8 cellular contexts compared by ENCODE assay signal in genomic region chr1:172359531-172359991, GRCh38.
DNase-seq lines count a peak whose midpoint lies in the region; ATAC-seq and TF ChIP-seq lines count a peak whose summit lies in the region.

No MANE protein-coding gene starts in this region.

- H3K4me1 ChIP-seq in naive thymus-derived CD4-positive, alpha-beta T cell (ENCODE audit: control insufficient read depth in 2 of 2, insufficient read depth in 2 of 2, low read length in 2 of 2), result peaks cover 25 to 40% of the 10 kb centered on the region in 2 donors

- H3K4me3 Mint-ChIP-seq in naive thymus-derived CD4-positive, alpha-beta T cell, result peak overlapping the region in 5 of 10 donors; percentile 70 to 73 (median 72)

- H3K27ac ChIP-seq in brain microvascular endothelial cell, result peak overlapping the region; percentile 94
- H3K27ac ChIP-seq in naive thymus-derived CD4-positive, alpha-beta T cell (ENCODE audit: low read depth, low read length), result peak overlapping the region; percentile 58

- no peak for TF ChIP-seq CTCF in brain microvascular endothelial cell (IDR thresholded peaks at IDR 0.05; ENCODE audit: low read depth, low read length, missing control alignments)
- TF ChIP-seq CTCF in omental fat pad (IDR thresholded peaks at IDR 0.05), result no peak

- intact Hi-C loops in naive thymus-derived CD4-positive, alpha-beta T cell (cut with micrococcal nuclease), result loop anchor here (2.0 to 10.0 kb wide), 3 partner anchors 69 to 175 kb away; no protein-coding TSS in a partner anchor

- H3K36me3 Mint-ChIP-seq in naive thymus-derived CD4-positive, alpha-beta T cell, result no peaks in the 10 kb centered on the region

- H3K4me1 Mint-ChIP-seq in naive thymus-derived CD4-positive, alpha-beta T cell, result peaks cover 0 to 56% (median 28%) of the 10 kb centered on the region in 7 donors

- no peak overlapping the region for H3K4me3 ChIP-seq in brain microvascular endothelial cell (ENCODE audit: low read depth, low read length)
- no peak overlapping the region for H3K4me3 ChIP-seq in naive thymus-derived CD4-positive, alpha-beta T cell (ENCODE audit: low read length)

- H3K27ac Mint-ChIP-seq in naive thymus-derived CD4-positive, alpha-beta T cell, result peak overlapping the region; percentile 67 to 93 (median 90)

- H3K9me3 Mint-ChIP-seq in naive thymus-derived CD4-positive, alpha-beta T cell, result no peaks in the 10 kb centered on the region

- no peaks in the 10 kb centered on the region for H3K27me3 Mint-ChIP-seq in naive thymus-derived CD4-positive, alpha-beta T cell

- ATAC-seq in naive thymus-derived CD4-positive, alpha-beta T cell, result no peak
- ATAC-seq in HG03432 (IDR thresholded peaks at IDR 0.05; ENCODE audit: unreplicated experiment) (no peak), omental fat pad (ENCODE audit: low FRiP score) (no peak)

- CTCF ChIA-PET in naive thymus-derived CD4-positive, alpha-beta T cell (lab: Charles Lee), result interaction anchor here (0.6 to 2.1 kb wide), 3 partner anchors 16 to 338 kb away, joined by 3 to 13 read pairs (median 3); no protein-coding TSS in a partner anchor

- no peaks in the 10 kb centered on the region for H3K36me3 ChIP-seq in brain microvascular endothelial cell (replicated peaks)
- no peaks in the 10 kb centered on the region for H3K36me3 ChIP-seq in naive thymus-derived CD4-positive, alpha-beta T cell (ENCODE audit: control insufficient read depth in 2 of 3, insufficient read depth in 3 of 3, low read length in 3 of 3)

- POLR2A ChIA-PET in naive thymus-derived CD4-positive, alpha-beta T cell (lab: Charles Lee), result interaction anchor here (0.6 to 2.7 kb wide), 10 partner anchors 9 to 261 kb away, joined by 3 to 15 read pairs (median 4); no protein-coding TSS in a partner anchor

- H3K9me3 ChIP-seq in naive thymus-derived CD4-positive, alpha-beta T cell (ENCODE audit: control insufficient read depth in 2 of 3, low read length in 3 of 3), result no peaks in the 10 kb centered on the region

- in situ Hi-C loops in brain microvascular endothelial cell (cut with HindIII; ENCODE audit: low pct_ligation_motif_present, low sequenced_read_pairs), result no loop called here

- DNase-seq in DMS153 (lab: John Stamatoyannopoulos, UW) (peak; percentile 84), NCI-H2081 treated with DMSO at 0.1 percent for 48 hours (lab: John Stamatoyannopoulos, UW) (peak; percentile 48), brain microvascular endothelial cell (no peak), NCI-H187 (lab: John Stamatoyannopoulos, UW) (no peak), NCI-H1930 (lab: John Stamatoyannopoulos, UW) (no peak), omental fat pad (ENCODE audit: low spot score) (no peak)
- DNase-seq in naive thymus-derived CD4-positive, alpha-beta T cell, result no peak

- no peaks in the 10 kb centered on the region for H3K27me3 ChIP-seq in brain microvascular endothelial cell (replicated peaks)
- no peaks in the 10 kb centered on the region for H3K27me3 ChIP-seq in naive thymus-derived CD4-positive, alpha-beta T cell (ENCODE audit: control insufficient read depth in 2 of 2, insufficient read depth in 2 of 2, low read length in 2 of 2)

Comparison
In these comparisons a context has a peak if more than half of its experiments do, and no peak if none do; other contexts are left out.
1. DNase-seq: peak in DMS153 (single experiment) and NCI-H2081 treated with DMSO at 0.1 percent for 48 hours (single experiment); none in brain microvascular endothelial cell (single experiment), naive thymus-derived CD4-positive, alpha-beta T cell (0 of 9), NCI-H187 (0 of 2), NCI-H1930 (0 of 2) and omental fat pad (single experiment).